In the genomic region with DNA sequence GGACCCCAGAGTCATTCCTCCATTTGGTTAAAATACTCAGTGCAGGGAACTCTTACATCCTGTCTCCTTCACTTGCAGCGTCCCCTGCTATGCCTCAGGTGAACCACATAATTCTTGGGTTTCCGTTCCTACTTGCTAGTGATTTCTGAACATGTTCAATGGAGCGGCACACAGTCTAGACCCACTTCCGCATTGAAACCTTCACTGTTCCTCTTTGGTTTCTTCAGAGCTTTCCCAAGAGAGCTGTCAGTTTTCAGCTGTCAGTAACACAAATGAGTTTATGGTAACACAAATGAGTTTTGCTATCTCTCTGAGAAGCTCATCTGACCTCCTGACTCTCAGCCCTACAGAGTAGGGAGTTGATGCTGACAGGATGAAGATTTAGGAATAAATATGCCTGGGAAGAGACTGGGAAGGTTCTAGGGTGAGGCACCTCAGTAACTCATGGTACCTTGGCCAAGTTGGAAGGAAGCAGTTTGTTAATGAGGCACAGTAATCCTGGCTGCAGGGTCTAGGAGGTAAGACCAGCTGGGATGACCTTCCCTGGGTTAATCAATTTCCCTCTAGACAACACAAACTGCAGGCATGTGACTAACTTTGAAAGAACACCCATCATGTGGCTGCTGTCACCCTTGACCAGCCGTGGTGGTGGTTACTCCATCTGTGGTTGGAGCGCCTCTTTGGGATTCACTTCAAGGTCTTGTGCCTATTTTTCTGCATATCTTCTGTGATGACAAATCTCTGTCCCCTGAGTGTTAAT, we compare ENCODE assay signal across 8 cellular contexts. TPM values are rescaled to one million over a fixed set of nuclear protein-coding genes. Genes with fewer than 3 reads are reported as not detected.
DNase-seq lines count a peak whose midpoint lies in the region; ATAC-seq, FAIRE-seq and TF ChIP-seq lines count a peak whose summit lies in the region.

No MANE protein-coding gene starts in this region.

- in situ Hi-C loops in mammary epithelial cell (cut with MboI; ENCODE audit: low sequenced_read_pairs in 2 of 2), result no loop called here

- WGBS in mammary epithelial cell (ENCODE audit: low coverage, missing lambda C conversion rate), result 87% methylated on average over 6 of the region's 6 CpGs

- peak overlapping the region; percentile 83 to 88 for H3K27ac Mint-ChIP-seq in natural killer cell

- BruUV-seq in mammary epithelial cell (replicated peaks; lab: Mats Ljungman, UMichigan), result no TSS peak

- H3K79me2 ChIP-seq in mammary epithelial cell (ENCODE audit: insufficient read depth, low read length), result peaks cover 32% of the 10 kb centered on the region

- ATAC-seq in HG03025 (IDR thresholded peaks at IDR 0.05; ENCODE audit: low FRiP score, unreplicated experiment) (peak; percentile 66), natural killer cell (peak in 2 of 3 donors; percentile 28 to 51)

- peak overlapping the region; percentile 67 for H3K4me3 Mint-ChIP-seq in natural killer cell

- H3K9ac ChIP-seq in mammary epithelial cell (ENCODE audit: insufficient read depth, low read length), result no peak overlapping the region

- DNase-seq in GM19239 (ENCODE audit: insufficient read length, low spot score), result peak; percentile 73
- DNase-seq in SKM-1 (lab: John Stamatoyannopoulos, UW; ENCODE audit: unreplicated experiment), result peak; percentile 74
- no peak for DNase-seq in natural killer cell
- no peak for DNase-seq in NCI-H526 treated with DMSO at 0.1 percent for 48 hours (lab: John Stamatoyannopoulos, UW)
- no peak for DNase-seq in mammary epithelial cell
- DNase-seq in anterior cingulate cortex (lab: John Stamatoyannopoulos, UW), result no peak
- no peak for DNase-seq in NK-92 treated with Interleukin-12 subunit alpha and Interleukin-12 subunit beta, amount 100 ng/mL, for 24 hours (lab: John Stamatoyannopoulos, UW)

- peaks cover 7% of the 10 kb centered on the region for H3K4me1 ChIP-seq in mammary epithelial cell (ENCODE audit: insufficient read depth, low read length)

- peaks cover 50 to 58% of the 10 kb centered on the region in 2 donors for H3K4me1 Mint-ChIP-seq in natural killer cell

- peak; percentile 98 for FAIRE-seq in GM19239 (lab: Jason Lieb, UNC)

- no peaks in the 10 kb centered on the region for H3K27me3 Mint-ChIP-seq in natural killer cell (ENCODE audit: low read depth in 2 of 2)

- H3K27me3 ChIP-seq in mammary epithelial cell (ENCODE audit: insufficient read depth, low read length), result no peaks in the 10 kb centered on the region

- H3K9me3 Mint-ChIP-seq in natural killer cell, result no peaks in the 10 kb centered on the region

- CTCF ChIA-PET in mammary epithelial cell (lab: Charles Lee; ENCODE audit: low non-redundant PET), result no interaction called here

- no peaks in the 10 kb centered on the region for H4K20me1 ChIP-seq in mammary epithelial cell (ENCODE audit: insufficient read depth, low read length)

- peaks cover 9% of the 10 kb centered on the region for H3K36me3 Mint-ChIP-seq in natural killer cell

- no peak for TF ChIP-seq CTCF in natural killer cell (IDR thresholded peaks at IDR 0.05)
- no peak for TF ChIP-seq CTCF in mammary epithelial cell (conservative IDR thresholded peaks at IDR 0.05 in 1 of 2, IDR thresholded peaks at IDR 0.05 in 1 of 2; ENCODE audit: extremely low read depth in 1 of 2, insufficient read depth in 1 of 2, low read depth in 1 of 2, low read length in 2 of 2)

- H3K36me3 ChIP-seq in mammary epithelial cell (ENCODE audit: insufficient read depth, low read length), result no peaks in the 10 kb centered on the region

- H3K27ac ChIP-seq in mammary epithelial cell (ENCODE audit: insufficient read depth, low read depth, low read length), result no peak overlapping the region

- dilution Hi-C loops in mammary epithelial cell (cut with HindIII; ENCODE audit: low sequenced_read_pairs), result no loop called here

- no peak overlapping the region for H3K4me3 ChIP-seq in mammary epithelial cell (replicated peaks in 1 of 3; ENCODE audit: insufficient read depth in 1 of 3, low read depth in 2 of 3, low read length in 3 of 3)

- no peak overlapping the region for H3K4me2 ChIP-seq in mammary epithelial cell (ENCODE audit: insufficient read depth, low read depth, low read length)

- intact Hi-C loops in natural killer cell (cut with micrococcal nuclease), result no loop called here
- intact Hi-C loops in mammary epithelial cell (cut with micrococcal nuclease), result no loop called here

- no peak overlapping the region for H2AFZ ChIP-seq in mammary epithelial cell (ENCODE audit: low read depth, low read length)

- H3K9me3 ChIP-seq in mammary epithelial cell (replicated peaks; ENCODE audit: insufficient read depth, low read length), result no peaks in the 10 kb centered on the region

RNA-seq across cellular contexts. Expression of a gene that starts 5.4 kb away (rescaled TPM):
- total RNA-seq in natural killer cell (10 to 100 TPM; 73.8 to 77.4 (median 74.0) TPM), mammary epithelial cell (10 to 100 TPM; 20.9 to 25.0 TPM)
- polyA plus RNA-seq in mammary epithelial cell, result 35.1 TPM
- 40.9 TPM for polyA minus RNA-seq in mammary epithelial cell

RNA-seq across cellular contexts. Expression of a gene that starts 9.7 kb away (rescaled TPM):
- total RNA-seq in natural killer cell, result under 1 TPM in 1 of 3 donors, not detected in 2; 0.14 TPM
- not detected for total RNA-seq in mammary epithelial cell
- polyA plus RNA-seq in mammary epithelial cell, result not detected
- polyA minus RNA-seq in mammary epithelial cell, result not detected

RNA-seq across cellular contexts. Expression of a gene that starts 20.2 kb away (rescaled TPM):
- total RNA-seq in natural killer cell (1 to 10 TPM in 2 of 3 donors, under 1 TPM in 1; 0.45 to 1.8 (median 1.5) TPM), mammary epithelial cell (100 to 1,000 TPM; 276 to 550 TPM)
- polyA plus RNA-seq in mammary epithelial cell, result 135 TPM
- polyA minus RNA-seq in mammary epithelial cell, result 326 TPM

RNA-seq across cellular contexts. Expression of a gene that starts 39.7 kb away (rescaled TPM):
- total RNA-seq in natural killer cell (10 to 100 TPM; 13.0 to 14.7 (median 13.3) TPM), mammary epithelial cell (10 to 100 TPM in 1 of 2 donors, 1 to 10 TPM in 1; 8.3 to 13.8 TPM)
- 44.5 TPM for polyA plus RNA-seq in mammary epithelial cell
- 31.4 TPM for polyA minus RNA-seq in mammary epithelial cell

RNA-seq across cellular contexts. Expression of a gene that starts 47.5 kb away (rescaled TPM):
- total RNA-seq in natural killer cell (100 to 1,000 TPM; 173 to 190 (median 187) TPM), mammary epithelial cell (10 to 100 TPM; 31.0 to 69.2 TPM)
- 41.8 TPM for polyA plus RNA-seq in mammary epithelial cell
- 100 TPM for polyA minus RNA-seq in mammary epithelial cell

Comparison
In these comparisons a context has a peak if more than half of its experiments do, and no peak if none do; other contexts are left out.
1. DNase-seq: peak in GM19239 (single experiment) and SKM-1 (single experiment); none in natural killer cell (single experiment), NCI-H526 treated with DMSO at 0.1 percent for 48 hours (single experiment), mammary epithelial cell (single experiment), anterior cingulate cortex (0 of 58) and NK-92 treated with Interleukin-12 subunit alpha and Interleukin-12 subunit beta, amount 100 ng/mL, for 24 hours (single experiment).
2. RNA of a gene that starts 20.2 kb away (total RNA-seq): 276 to 550 TPM in mammary epithelial cell; 0.45 to 1.8 TPM in natural killer cell; every median in the first group is over 10 times any median in the second.